In the genomic region with DNA sequence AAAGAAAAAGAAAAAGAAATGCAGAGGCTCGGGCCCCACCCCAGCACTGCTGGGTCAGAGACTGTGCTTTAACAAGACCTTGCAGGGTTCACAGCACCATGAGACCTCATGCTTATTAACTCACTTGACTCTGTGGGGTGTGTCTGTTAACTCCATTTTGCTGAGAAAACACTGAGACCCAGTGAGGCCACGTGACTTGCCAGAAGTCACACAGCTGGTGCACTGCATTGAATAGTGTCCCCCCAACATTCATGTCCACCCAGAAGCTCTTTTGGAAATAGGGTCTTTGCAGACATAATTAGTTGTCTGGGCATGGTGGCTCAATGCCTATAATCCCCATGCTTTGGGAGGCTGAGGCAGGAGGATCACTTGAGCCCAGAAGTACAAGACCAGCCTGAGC, we compare ENCODE assay signal across 32 cellular contexts.
"Had no signal": no experiment of that assay in that cellular context is flagged by ENCODE, and none has a peak within 500 bp of the region (broad histone marks: within the 10 kb centered on the region; RNA-seq: fewer than 3 reads in every experiment).

No MANE protein-coding gene starts in this region.

- H3K36me3 ChIP-seq: adrenal gland, breast epithelium, Peyer's patch, WERI-Rb-1 had no signal

- H3K27me3 ChIP-seq: adrenal gland, body of pancreas, breast epithelium, Peyer's patch had no signal

- H3K9me3 ChIP-seq: adrenal gland, body of pancreas, breast epithelium, Peyer's patch had no signal

- H3K4me3 ChIP-seq: adrenal gland, body of pancreas, breast epithelium, Peyer's patch had no signal

- FAIRE-seq: astrocyte had no signal

- ATAC-seq: activated naive CD4-positive, alpha-beta T cell treated with anti-CD3 and anti-CD28 coated beads, Interleukin-2, amount 50 U/mL, for 72 hours; activated T-cell treated with anti-CD3 and anti-CD28 coated beads, Interleukin-2, amount 50 U/mL, for 4 hours; body of pancreas; PC-3 had no signal

- DNase-seq: activated CD4-positive, alpha-beta memory T cell treated with anti-CD3 and anti-CD28 coated beads for 36 hours; activated CD4-positive, alpha-beta T cell treated with anti-CD3 and anti-CD28 coated beads, Interleukin-2, amount 10 ng/mL, durations not matched to agents 7 days and 5 days; activated CD8-positive, alpha-beta memory T cell treated with anti-CD3 and anti-CD28 coated beads, Interleukin-2, amount 50 U/mL, for 4 hours; activated gamma-delta T cell treated with Interleukin-2 at 50 U/mL for 16 hours; activated naive CD4-positive, alpha-beta T cell treated with anti-CD3 and anti-CD28 coated beads for 36 hours; activated T-cell treated with anti-CD3 and anti-CD28 coated beads for 4 hours; activated T-cell treated with anti-CD3 and anti-CD28 coated beads, Interleukin-2, amount 50 U/mL, for 4 hours; adrenal gland; body of pancreas; caudate nucleus; NCI-H1092 treated with DMSO at 0.1 percent for 48 hours; NCI-H1417; NCI-H146; NCI-H187; NCI-H2029 treated with DMSO at 0.1 percent for 48 hours; NCI-H2107; NCI-H2171; NCI-H510A; NCI-H526; NCI-H748 treated with DMSO at 0.1 percent for 48 hours; NK-92 treated with Interleukin-12 subunit alpha and Interleukin-12 subunit beta, amount 100 ng/mL, for 24 hours; PC-3; RPMI8226; SW 1271; T-helper 1 cell; T-helper 2 cell; T-helper 9 cell; WERI-Rb-1 had no signal

- H3K27ac ChIP-seq: adrenal gland, body of pancreas, breast epithelium, Peyer's patch, WERI-Rb-1 had no signal

- H3K4me1 ChIP-seq: adrenal gland, body of pancreas, breast epithelium, Peyer's patch had no signal
